Comparison of ENCODE assay signal across 21 cellular contexts in the genomic region with DNA sequence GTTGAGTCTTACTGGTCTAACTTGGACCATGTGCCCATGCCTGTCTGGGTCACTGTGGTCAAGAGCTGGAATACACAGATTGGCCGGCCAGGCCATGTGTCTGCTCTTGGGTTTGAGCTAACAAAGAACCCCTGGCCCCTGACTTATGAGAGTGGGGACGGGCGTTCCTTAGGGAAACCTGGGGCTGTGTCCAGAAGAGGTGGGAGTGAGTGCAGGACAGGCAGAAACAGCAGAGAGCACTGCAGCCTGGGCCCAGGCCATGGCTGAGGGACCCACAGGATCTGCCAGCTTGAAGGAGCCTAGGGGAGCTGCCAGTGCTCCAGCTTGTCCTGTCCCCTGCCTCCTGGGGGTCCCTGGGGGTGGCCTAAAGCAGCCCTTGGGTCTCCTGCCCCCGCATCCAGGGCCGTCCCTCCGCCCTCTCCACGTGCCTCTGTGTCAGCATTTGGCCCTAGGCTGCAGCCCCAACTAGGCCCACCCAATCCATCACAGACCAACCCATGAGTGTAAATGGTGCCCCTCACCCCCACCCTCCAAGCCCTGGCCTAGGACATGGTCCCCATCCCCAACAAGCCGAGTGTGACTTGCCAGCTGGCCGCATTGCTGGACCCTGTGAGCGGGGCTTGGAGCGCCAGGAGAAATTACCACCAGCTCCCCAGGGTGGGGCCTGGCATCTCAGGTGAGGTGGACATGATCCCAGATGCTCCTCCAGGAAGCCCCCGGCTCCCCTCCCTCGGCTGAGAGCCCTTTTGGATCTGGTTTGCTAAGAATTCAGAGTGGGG. TPM values are rescaled to one million over a fixed set of nuclear protein-coding genes. Genes with fewer than 3 reads are reported as not detected.
"Had no signal": no experiment of that assay in that cellular context is flagged by ENCODE, and none has a peak within 500 bp of the region (broad histone marks: within the 10 kb centered on the region; RNA-seq: fewer than 3 reads in every experiment).

No MANE protein-coding gene starts in this region.

- H3K9me3 Mint-ChIP-seq: central memory CD8-positive, alpha-beta T cell; dendritic cell treated with granulocyte-macrophage colony-stimulating factor and Interleukin-4, amounts not matched to agents 40 ng/mL and 50 ng/mL, for 4 days; effector memory CD8-positive, alpha-beta T cell; natural killer cell had no signal

- H3K4me3 Mint-ChIP-seq: central memory CD8-positive, alpha-beta T cell; dendritic cell treated with granulocyte-macrophage colony-stimulating factor and Interleukin-4, amounts not matched to agents 40 ng/mL and 50 ng/mL, for 4 days; effector memory CD8-positive, alpha-beta T cell; natural killer cell; neural crest cell had no signal

- H3K4me1 ChIP-seq: esophagus muscularis mucosa, gastrocnemius medialis, testis, transverse colon had no signal

- H3K36me3 ChIP-seq: esophagus muscularis mucosa, gastrocnemius medialis, heart right ventricle, transverse colon had no signal

- H3K4me1 Mint-ChIP-seq: central memory CD8-positive, alpha-beta T cell had no signal

- H3K9me3 ChIP-seq: esophagus muscularis mucosa, gastrocnemius medialis, heart right ventricle, testis, transverse colon had no signal

- H3K27ac Mint-ChIP-seq: dendritic cell treated with granulocyte-macrophage colony-stimulating factor and Interleukin-4, amounts not matched to agents 40 ng/mL and 50 ng/mL, for 4 days; natural killer cell had no signal

- H3K4me3 ChIP-seq: esophagus muscularis mucosa, gastrocnemius medialis, heart right ventricle, testis, transverse colon had no signal

- ATAC-seq: effector memory CD8-positive, alpha-beta T cell; gastrocnemius medialis; heart right ventricle; natural killer cell had no signal

- H3K27ac ChIP-seq: epithelial cell of prostate, esophagus muscularis mucosa, gastrocnemius medialis, heart right ventricle, testis, transverse colon had no signal

- H3K27me3 ChIP-seq: gastrocnemius medialis, heart right ventricle, testis, transverse colon had no signal

- H3K36me3 Mint-ChIP-seq: natural killer cell had no signal

- H3K27me3 Mint-ChIP-seq: central memory CD8-positive, alpha-beta T cell; effector memory CD8-positive, alpha-beta T cell had no signal

- DNase-seq: effector memory CD8-positive, alpha-beta T cell; gastrocnemius medialis; heart right ventricle; hypothalamus; kidney glomerular epithelial cell; mammary epithelial cell; natural killer cell; small intestine; stimulated activated CD4-positive, alpha-beta T cell treated with anti-CD3 and anti-CD28 coated beads, Interleukin-2, amount 100 ng/mL, for 48 hours; stimulated activated naive CD4-positive, alpha-beta T cell treated with Interleukin-2 at 50 U/mL for 16 hours; testis; transverse colon had no signal

RNA-seq across cellular contexts. Expression of a gene that starts 12.5 kb away (rescaled TPM):
- total RNA-seq: fibroblast of villous mesenchyme, gastrocnemius medialis, lower leg skin, mammary epithelial cell, myocyte, transverse colon had no signal
- polyA plus RNA-seq: heart right ventricle, small intestine had no signal

RNA-seq across cellular contexts. Expression of a gene that starts 14.0 kb away (rescaled TPM):
- total RNA-seq: fibroblast of villous mesenchyme, mammary epithelial cell, myocyte, neural crest cell, pulmonary artery endothelial cell had no signal
- polyA plus RNA-seq: mammary epithelial cell had no signal
